1 cellular context compared by ENCODE assay signal in the genomic region with DNA sequence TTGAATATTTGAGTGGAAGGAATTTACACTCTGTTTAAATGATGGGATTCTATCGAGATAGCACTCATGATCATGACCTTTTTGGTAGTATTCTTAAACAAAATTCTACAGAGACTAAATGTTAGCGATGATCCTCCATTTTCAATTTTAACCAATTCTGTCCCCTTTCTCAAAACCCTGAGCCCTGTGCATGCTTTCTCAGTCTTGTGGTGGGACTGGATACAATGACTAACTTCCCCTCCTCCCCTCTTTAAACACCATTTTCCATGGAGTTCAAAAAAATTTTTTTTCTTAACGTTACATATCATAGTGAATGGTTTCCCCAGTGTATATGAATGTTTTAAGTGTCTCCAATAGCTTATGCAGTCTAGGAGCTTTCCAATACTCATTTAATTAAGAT.
TF ChIP-seq lines count a peak whose summit lies in the region.

No MANE protein-coding gene starts in this region.

TF ChIP-seq in SK-N-SH treated with all-trans-retinoic acid at 6 μM for 48 hours, 23 proteins besides CTCF, POLR2A, EP300 and RAD21 (continued from another document):
- TF ChIP-seq ZNF70 (CRISPR knock-in tag; IDR thresholded peaks at IDR 0.05): no peak
- TF ChIP-seq PPARA (CRISPR knock-in tag; IDR thresholded peaks at IDR 0.05; ENCODE audit: borderline replicate concordance): no peak
- TF ChIP-seq ZC3H10 (CRISPR knock-in tag; IDR thresholded peaks at IDR 0.05): no peak
- no peak for TF ChIP-seq GLIS3 (CRISPR knock-in tag; IDR thresholded peaks at IDR 0.05)
- TF ChIP-seq, protein P1, sequence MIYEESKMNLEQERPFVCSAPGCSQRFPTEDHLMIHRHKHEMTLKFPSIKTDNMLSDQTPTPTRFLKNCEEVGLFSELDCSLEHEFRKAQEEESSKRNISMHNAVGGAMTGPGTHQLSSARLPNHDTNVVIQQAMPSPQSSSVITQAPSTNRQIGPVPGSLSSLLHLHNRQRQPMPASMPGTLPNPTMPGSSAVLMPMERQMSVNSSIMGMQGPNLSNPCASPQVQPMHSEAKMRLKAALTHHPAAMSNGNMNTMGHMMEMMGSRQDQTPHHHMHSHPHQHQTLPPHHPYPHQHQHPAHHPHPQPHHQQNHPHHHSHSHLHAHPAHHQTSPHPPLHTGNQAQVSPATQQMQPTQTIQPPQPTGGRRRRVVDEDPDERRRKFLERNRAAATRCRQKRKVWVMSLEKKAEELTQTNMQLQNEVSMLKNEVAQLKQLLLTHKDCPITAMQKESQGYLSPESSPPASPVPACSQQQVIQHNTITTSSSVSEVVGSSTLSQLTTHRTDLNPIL (CRISPR knock-in tag; IDR thresholded peaks at IDR 0.05; ENCODE audit: low read depth): no peak
- TF ChIP-seq RARB (CRISPR knock-in tag; IDR thresholded peaks at IDR 0.05): no peak
- no peak for TF ChIP-seq ZNF565 (CRISPR knock-in tag; conservative IDR thresholded peaks at IDR 0.05; ENCODE audit: low read depth)
- TF ChIP-seq TOX (CRISPR knock-in tag; IDR thresholded peaks at IDR 0.05; ENCODE audit: borderline replicate concordance): no peak
- no peak for TF ChIP-seq ESRRG (CRISPR knock-in tag; IDR thresholded peaks at IDR 0.05)
- no peak for TF ChIP-seq ZFP3 (CRISPR knock-in tag; IDR thresholded peaks at IDR 0.05)
- no peak for TF ChIP-seq TCF4 (CRISPR knock-in tag; IDR thresholded peaks at IDR 0.05; ENCODE audit: borderline replicate concordance)
- TF ChIP-seq, protein P2, sequence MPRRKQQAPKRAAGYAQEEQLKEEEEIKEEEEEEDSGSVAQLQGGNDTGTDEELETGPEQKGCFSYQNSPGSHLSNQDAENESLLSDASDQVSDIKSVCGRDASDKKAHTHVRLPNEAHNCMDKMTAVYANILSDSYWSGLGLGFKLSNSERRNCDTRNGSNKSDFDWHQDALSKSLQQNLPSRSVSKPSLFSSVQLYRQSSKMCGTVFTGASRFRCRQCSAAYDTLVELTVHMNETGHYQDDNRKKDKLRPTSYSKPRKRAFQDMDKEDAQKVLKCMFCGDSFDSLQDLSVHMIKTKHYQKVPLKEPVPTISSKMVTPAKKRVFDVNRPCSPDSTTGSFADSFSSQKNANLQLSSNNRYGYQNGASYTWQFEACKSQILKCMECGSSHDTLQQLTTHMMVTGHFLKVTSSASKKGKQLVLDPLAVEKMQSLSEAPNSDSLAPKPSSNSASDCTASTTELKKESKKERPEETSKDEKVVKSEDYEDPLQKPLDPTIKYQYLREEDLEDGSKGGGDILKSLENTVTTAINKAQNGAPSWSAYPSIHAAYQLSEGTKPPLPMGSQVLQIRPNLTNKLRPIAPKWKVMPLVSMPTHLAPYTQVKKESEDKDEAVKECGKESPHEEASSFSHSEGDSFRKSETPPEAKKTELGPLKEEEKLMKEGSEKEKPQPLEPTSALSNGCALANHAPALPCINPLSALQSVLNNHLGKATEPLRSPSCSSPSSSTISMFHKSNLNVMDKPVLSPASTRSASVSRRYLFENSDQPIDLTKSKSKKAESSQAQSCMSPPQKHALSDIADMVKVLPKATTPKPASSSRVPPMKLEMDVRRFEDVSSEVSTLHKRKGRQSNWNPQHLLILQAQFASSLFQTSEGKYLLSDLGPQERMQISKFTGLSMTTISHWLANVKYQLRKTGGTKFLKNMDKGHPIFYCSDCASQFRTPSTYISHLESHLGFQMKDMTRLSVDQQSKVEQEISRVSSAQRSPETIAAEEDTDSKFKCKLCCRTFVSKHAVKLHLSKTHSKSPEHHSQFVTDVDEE (CRISPR knock-in tag; IDR thresholded peaks at IDR 0.05): no peak
- no peak for TF ChIP-seq SNAI2 (CRISPR knock-in tag; IDR thresholded peaks at IDR 0.05)
- TF ChIP-seq, protein P3, sequence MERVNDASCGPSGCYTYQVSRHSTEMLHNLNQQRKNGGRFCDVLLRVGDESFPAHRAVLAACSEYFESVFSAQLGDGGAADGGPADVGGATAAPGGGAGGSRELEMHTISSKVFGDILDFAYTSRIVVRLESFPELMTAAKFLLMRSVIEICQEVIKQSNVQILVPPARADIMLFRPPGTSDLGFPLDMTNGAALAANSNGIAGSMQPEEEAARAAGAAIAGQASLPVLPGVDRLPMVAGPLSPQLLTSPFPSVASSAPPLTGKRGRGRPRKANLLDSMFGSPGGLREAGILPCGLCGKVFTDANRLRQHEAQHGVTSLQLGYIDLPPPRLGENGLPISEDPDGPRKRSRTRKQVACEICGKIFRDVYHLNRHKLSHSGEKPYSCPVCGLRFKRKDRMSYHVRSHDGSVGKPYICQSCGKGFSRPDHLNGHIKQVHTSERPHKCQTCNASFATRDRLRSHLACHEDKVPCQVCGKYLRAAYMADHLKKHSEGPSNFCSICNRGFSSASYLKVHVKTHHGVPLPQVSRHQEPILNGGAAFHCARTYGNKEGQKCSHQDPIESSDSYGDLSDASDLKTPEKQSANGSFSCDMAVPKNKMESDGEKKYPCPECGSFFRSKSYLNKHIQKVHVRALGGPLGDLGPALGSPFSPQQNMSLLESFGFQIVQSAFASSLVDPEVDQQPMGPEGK (CRISPR knock-in tag; IDR thresholded peaks at IDR 0.05; ENCODE audit: borderline replicate concordance): no peak
- no peak for TF ChIP-seq ISL1 (CRISPR knock-in tag; IDR thresholded peaks at IDR 0.05)
- no peak for TF ChIP-seq ARNTL (CRISPR knock-in tag; IDR thresholded peaks at IDR 0.05; ENCODE audit: borderline replicate concordance, low read depth)
